In genomic region chr16:84186685-84187437, GRCh38 we compare ENCODE assay signal across 8 cellular contexts. TPM values are rescaled to one million over a fixed set of nuclear protein-coding genes. Genes with fewer than 3 reads are reported as not detected.
DNase-seq lines count a peak whose midpoint lies in the region; ATAC-seq, FAIRE-seq and TF ChIP-seq lines count a peak whose summit lies in the region.

A gene with protein sequence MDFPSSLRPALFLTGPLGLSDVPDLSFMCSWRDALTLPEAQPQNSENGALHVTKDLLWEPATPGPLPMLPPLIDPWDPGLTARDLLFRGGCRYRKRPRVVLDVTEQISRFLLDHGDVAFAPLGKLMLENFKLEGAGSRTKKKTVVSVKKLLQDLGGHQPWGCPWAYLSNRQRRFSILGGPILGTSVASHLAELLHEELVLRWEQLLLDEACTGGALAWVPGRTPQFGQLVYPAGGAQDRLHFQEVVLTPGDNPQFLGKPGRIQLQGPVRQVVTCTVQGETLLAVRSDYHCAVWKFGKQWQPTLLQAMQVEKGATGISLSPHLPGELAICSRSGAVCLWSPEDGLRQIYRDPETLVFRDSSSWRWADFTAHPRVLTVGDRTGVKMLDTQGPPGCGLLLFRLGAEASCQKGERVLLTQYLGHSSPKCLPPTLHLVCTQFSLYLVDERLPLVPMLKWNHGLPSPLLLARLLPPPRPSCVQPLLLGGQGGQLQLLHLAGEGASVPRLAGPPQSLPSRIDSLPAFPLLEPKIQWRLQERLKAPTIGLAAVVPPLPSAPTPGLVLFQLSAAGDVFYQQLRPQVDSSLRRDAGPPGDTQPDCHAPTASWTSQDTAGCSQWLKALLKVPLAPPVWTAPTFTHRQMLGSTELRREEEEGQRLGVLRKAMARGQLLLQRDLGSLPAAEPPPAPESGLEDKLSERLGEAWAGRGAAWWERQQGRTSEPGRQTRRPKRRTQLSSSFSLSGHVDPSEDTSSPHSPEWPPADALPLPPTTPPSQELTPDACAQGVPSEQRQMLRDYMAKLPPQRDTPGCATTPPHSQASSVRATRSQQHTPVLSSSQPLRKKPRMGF (minus strand): TSS chr16:84187057. CDS start chr16:84184988, 2,069 bp downstream.

- ATAC-seq in HG02840 (IDR thresholded peaks at IDR 0.05; ENCODE audit: low FRiP score, unreplicated experiment) (peak; percentile 87), left cardiac atrium (peak; percentile 97 to 98)

- peak; percentile 84 for FAIRE-seq in GM12891 (lab: Jason Lieb, UNC)

- H3K9me3 Mint-ChIP-seq in progenitor cell of endocrine pancreas (ENCODE audit: low read depth): no peaks in the 10 kb centered on the region

- peak; percentile 99 for DNase-seq in GM12891 (ENCODE audit: insufficient read length, low spot score)
- DNase-seq in NCI-H1436 treated with DMSO at 0.1 percent for 48 hours (lab: John Stamatoyannopoulos, UW): peak; percentile 70
- DNase-seq in amniotic epithelial cell (ENCODE audit: low read depth): peak; percentile 88
- DNase-seq in left cardiac atrium: peak; percentile 94
- peak; percentile 86 for DNase-seq in progenitor cell of endocrine pancreas (ENCODE audit: low spot score, unreplicated experiment)
- peak; percentile 92 for DNase-seq in ureter (ENCODE audit: low spot score)

- peak; percentile 63 for TF ChIP-seq POLR2A in GM12891 (IDR thresholded peaks at IDR 0.05; ENCODE audit: low read depth, low read length)

- H3K4me3 Mint-ChIP-seq in progenitor cell of endocrine pancreas (ENCODE audit: low read depth): peak within 1 kb of the TSS; percentile 95

- intact Hi-C loops in T-helper 1 cell treated with Interleukin-12 subunit alpha and Interleukin-12 subunit beta and Interleukin-4 antibody, amounts not matched to agents 30 ng/mL and 1 ng/mL, for 36 hours (cut with micrococcal nuclease): loop anchor here (1.0 to 5.0 kb wide), 11 partner anchors 42 to 380 kb away; partner anchors contain the start of genes DNAAF1, HSBP1, HSDL1 and MBTPS1
- intact Hi-C loops in left cardiac atrium (cut with DNase I): loop anchor here (10.0 kb wide), 2 partner anchors 212 to 298 kb away; no protein-coding TSS in a partner anchor

- no peaks in the 10 kb centered on the region for H3K27me3 Mint-ChIP-seq in progenitor cell of endocrine pancreas

- peak within 1 kb of the TSS; percentile 94 for H3K27ac Mint-ChIP-seq in progenitor cell of endocrine pancreas

- H3K4me1 Mint-ChIP-seq in progenitor cell of endocrine pancreas (ENCODE audit: low read depth): peaks cover 7% of the 10 kb centered on the region

- H3K36me3 Mint-ChIP-seq in progenitor cell of endocrine pancreas (ENCODE audit: insufficient read depth): peaks cover 10% of the 10 kb centered on the region

- peak; percentile 97 for TF ChIP-seq CTCF in progenitor cell of endocrine pancreas (IDR thresholded peaks at IDR 0.05; ENCODE audit: unreplicated experiment)

TF ChIP-seq in GM12891, 5 proteins besides CTCF, POLR2A, EP300 and RAD21:
- TF ChIP-seq PAX5 (IDR thresholded peaks at IDR 0.05; ENCODE audit: insufficient read depth, low read length, severe bottlenecking): peak; percentile 53
- no peak for TF ChIP-seq SPI1 (IDR thresholded peaks at IDR 0.05; ENCODE audit: low read depth, low read length)
- peak; percentile 33; the same call in 1 of the 2 replicates for TF ChIP-seq POU2F2 (IDR thresholded peaks at IDR 0.05; ENCODE audit: low read depth, low read length)
- 0 out of 2 replicates have a peak, but pooled peaks have one; percentile 48 for TF ChIP-seq TAF1 (IDR thresholded peaks at IDR 0.05; ENCODE audit: low read depth, low read length)
- peak; percentile 78 for TF ChIP-seq POLR2AphosphoS5 (IDR thresholded peaks at IDR 0.05; ENCODE audit: low read depth, low read length)

RNA-seq across cellular contexts. Expression of the gene that starts here (rescaled TPM):
- 20.8 TPM for polyA plus RNA-seq in GM12891 (2012; ENCODE audit: low read depth, missing spikeins)
- 57.4 and 62.5 TPM in 2 replicates for total RNA-seq in T-helper 1 cell treated with Interleukin-12 subunit alpha and Interleukin-12 subunit beta and Interleukin-4 antibody, amounts not matched to agents 30 ng/mL and 1 ng/mL, for 36 hours
- total RNA-seq in left cardiac atrium (10 to 100 TPM; 27.9 to 33.6 TPM), progenitor cell of endocrine pancreas (87.1 and 94.7 TPM in 2 replicates), ureter (66.4 TPM)

Comparison
In these comparisons a context has a peak if more than half of its experiments do, and no peak if none do; other contexts are left out.
1. Peak in every context shown above with its lines: DNase-seq and ATAC-seq.